15 cellular contexts compared by ENCODE assay signal in genomic region chr9:89732295-89732951, GRCh38.
DNase-seq lines count a peak whose midpoint lies in the region; TF ChIP-seq lines count a peak whose summit lies in the region.
"Had no signal": no experiment of that assay in that cellular context is flagged by ENCODE, and none has a peak within 500 bp of the region (broad histone marks: within the 10 kb centered on the region; RNA-seq: fewer than 3 reads in every experiment).

No MANE protein-coding gene starts in this region.

- DNase-seq in NCI-H1417 treated with DMSO at 0.1 percent for 48 hours (lab: John Stamatoyannopoulos, UW) (peak; percentile 64), fibroblast of pulmonary artery (ENCODE audit: low read depth) (peak; percentile 11), spleen (no peak), cerebellar cortex (ENCODE audit: low spot score) (no peak), NCI-H2171 treated with DMSO at 0.1 percent for 48 hours (lab: John Stamatoyannopoulos, UW) (no peak), KBM-7 (no peak)
- DNase-seq: activated CD4-positive, alpha-beta T cell treated with anti-CD3 and anti-CD28 coated beads for 1 hour; activated T-cell treated with anti-CD3 and anti-CD28 coated beads, Interleukin-2, amount 50 U/mL, for 1 hour; BE2C; HFFc6; NCI-H345; upper lobe of left lung had no signal

- in situ Hi-C loops in KBM-7 (cut with MboI; ENCODE audit: low pct_unique_long_range_greater_than_20kb, low sequenced_read_pairs): loop anchor here (25.0 kb wide), 1 partner anchor 95 kb away; no protein-coding TSS in a partner anchor

- no peak for TF ChIP-seq POLR2A in spleen (IDR thresholded peaks at IDR 0.05)

- TF ChIP-seq CTCF in C4-2B (conservative IDR thresholded peaks at IDR 0.05) (no peak), fibroblast of pulmonary artery (IDR thresholded peaks at IDR 0.05; ENCODE audit: low read length, missing control alignments) (no peak), spleen (IDR thresholded peaks at IDR 0.05 in 8 of 11, conservative IDR thresholded peaks at IDR 0.05 in 3 of 11) (no peak)

- whole genome bisulfite sequencing in mesodermal cell (ENCODE audit: insufficient coverage in 2 of 2), 2 experiments: 92 to 100% methylated on average over 1 to 2 of the region's 5 CpGs
- WGBS in spleen, 5 donors: 54 to 72% (median 57%) methylated on average over 5 of the region's 5 CpGs

- H3K36me3 ChIP-seq in mesodermal cell (ENCODE audit: control insufficient read depth, insufficient read depth, low read length) (no peaks in the 10 kb centered on the region), spleen (no peaks in the 10 kb centered on the region)
- H3K36me3 ChIP-seq: adrenal gland, BE2C, upper lobe of left lung had no signal

- H3K9me3 ChIP-seq in mesodermal cell (ENCODE audit: control insufficient read depth, low read length): no peaks in the 10 kb centered on the region
- H3K9me3 ChIP-seq in spleen: no peaks in the 10 kb centered on the region
- H3K9me3 ChIP-seq: adrenal gland, BE2C, upper lobe of left lung had no signal

- H3K27me3 ChIP-seq in spleen (replicated peaks in 1 of 7): no peaks in the 10 kb centered on the region
- H3K27me3 ChIP-seq: adrenal gland, BE2C, upper lobe of left lung had no signal

- H3K4me3 ChIP-seq in fibroblast of pulmonary artery (replicated peaks; ENCODE audit: low read depth, low read length) (no peak overlapping the region), mesodermal cell (ENCODE audit: extremely low read depth, insufficient read depth, low read length, poor library complexity, severe bottlenecking) (no peak overlapping the region), spleen (no peak overlapping the region)
- H3K4me3 ChIP-seq: adrenal gland, upper lobe of left lung had no signal

- H3K4me1 ChIP-seq in mesodermal cell (ENCODE audit: control insufficient read depth, insufficient read depth, low read length, poor library complexity, severe bottlenecking): peaks cover 28% of the 10 kb centered on the region
- H3K4me1 ChIP-seq in spleen: peaks cover 11 to 34% (median 21%) of the 10 kb centered on the region in 6 donors
- H3K4me1 ChIP-seq: BE2C had no signal

- intact Hi-C loops in spleen (cut with DNase I; ENCODE audit: low total_unique reads): no loop called here

- H3K27ac ChIP-seq in C4-2B: peak overlapping the region; percentile 65
- peak overlapping the region; percentile 26 for H3K27ac ChIP-seq in mesodermal cell (ENCODE audit: low read depth, low read length, severe bottlenecking)
- peak overlapping the region in 4 of 8 donors; percentile 18 to 70 (median 37) for H3K27ac ChIP-seq in spleen

Comparison
In these comparisons a context has a peak if more than half of its experiments do, and no peak if none do; other contexts are left out.
1. DNase-seq: peak in NCI-H1417 treated with DMSO at 0.1 percent for 48 hours (single experiment) and fibroblast of pulmonary artery (single experiment); none in spleen (single experiment), cerebellar cortex (single experiment), NCI-H2171 treated with DMSO at 0.1 percent for 48 hours (single experiment) and KBM-7 (single experiment).